Comparison of ENCODE assay signal across 5 cellular contexts in the genomic region with DNA sequence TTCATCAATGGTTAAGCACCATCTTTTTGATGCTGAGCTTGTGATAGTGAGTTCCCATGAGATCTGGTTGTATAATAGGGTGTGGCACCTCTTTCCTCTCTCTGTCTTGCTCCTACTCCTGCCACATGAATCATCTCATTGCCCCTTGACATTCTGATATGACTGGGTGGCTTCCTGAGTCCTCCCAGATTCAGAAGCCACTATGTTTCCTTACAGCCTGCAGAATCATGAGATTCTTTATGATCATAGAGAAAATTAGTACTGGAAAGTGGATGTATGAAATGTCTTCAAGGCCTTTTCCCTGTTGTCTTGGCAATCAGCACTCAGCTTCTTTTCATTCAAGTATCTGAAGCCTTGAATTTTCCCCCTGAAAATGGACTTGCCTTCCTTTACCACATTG. TPM values are rescaled to one million over a fixed set of nuclear protein-coding genes. Genes with fewer than 3 reads are reported as not detected.
"Had no signal": no experiment of that assay in that cellular context is flagged by ENCODE, and none has a peak within 500 bp of the region (broad histone marks: within the 10 kb centered on the region; RNA-seq: fewer than 3 reads in every experiment).

No MANE protein-coding gene starts in this region.

RNA-seq across cellular contexts. Expression of a gene that starts 14.9 kb away (rescaled TPM):
- total RNA-seq: HepG2, HT-29, HT1080, IMR-90 had no signal
- polyA plus RNA-seq: HepG2, IgD-negative memory B cell had no signal
